Comparison of ENCODE assay signal across 16 cellular contexts in the genomic region with DNA sequence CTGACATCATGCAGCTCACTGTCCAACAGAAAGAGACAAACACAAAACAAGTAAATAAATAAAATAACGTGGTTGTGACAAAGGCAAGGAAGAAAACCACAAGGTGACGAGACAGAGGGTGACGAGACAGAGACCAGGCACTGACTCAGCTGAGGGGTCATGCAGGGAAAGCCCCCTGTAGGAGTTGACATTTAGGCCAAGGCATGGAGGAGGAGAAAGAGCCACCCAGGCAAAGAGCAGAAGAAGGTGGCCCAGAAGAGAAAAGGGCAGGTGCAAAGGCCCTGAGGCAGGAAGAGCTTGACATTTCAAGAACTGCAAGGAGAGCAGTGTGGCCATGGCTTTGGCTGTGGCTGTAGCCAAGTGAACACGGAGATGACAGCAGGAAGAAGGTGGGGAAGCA.
A peak's percentile ranks its signal among the peaks of the same experiment; 100 is the strongest.
DNase-seq lines count a peak whose midpoint lies in the region; ATAC-seq, FAIRE-seq and TF ChIP-seq lines count a peak whose summit lies in the region.
"Had no signal": no experiment of that assay in that cellular context is flagged by ENCODE, and none has a peak within 500 bp of the region (broad histone marks: within the 10 kb centered on the region; RNA-seq: fewer than 3 reads in every experiment).

No MANE protein-coding gene starts in this region.

- H3K4me2 ChIP-seq in HepG2 (ENCODE audit: low read depth, low read length), result no peak overlapping the region

- peaks cover 2 to 21% of the 10 kb centered on the region in 2 experiments; a peak in 4 of 5 replicates for H3K27me3 ChIP-seq in HepG2 (ENCODE audit: control insufficient read depth in 1 of 2, insufficient read depth in 2 of 2, low read length in 2 of 2)
- no peaks in the 10 kb centered on the region for H3K27me3 ChIP-seq in right lobe of liver
- no peaks in the 10 kb centered on the region for H3K27me3 ChIP-seq in thymus (ENCODE audit: control insufficient read depth, insufficient read depth)

- no TSS peak for BruUV-seq in HepG2 (replicated peaks; lab: Mats Ljungman, UMichigan)

- no peak overlapping the region for H3K27ac ChIP-seq in HepG2 (ENCODE audit: extremely low read length, insufficient read depth, low read length)
- H3K27ac ChIP-seq in right lobe of liver, result no peak overlapping the region
- H3K27ac ChIP-seq in thymus (ENCODE audit: low read depth), result peak overlapping the region; percentile 71
- H3K27ac ChIP-seq: epithelial cell of prostate, lower lobe of right lung had no signal

- DNase-seq in HepG2 (ENCODE audit: low spot score), result no peak
- DNase-seq in right lobe of liver, result no peak
- peak; percentile 76 for DNase-seq in activated CD8-positive, alpha-beta memory T cell treated with anti-CD3 and anti-CD28 coated beads for 24 hours
- DNase-seq in effector CD4-positive, alpha-beta T cell, result peak; percentile 17
- DNase-seq in cerebellum (ENCODE audit: low spot score), result no peak
- DNase-seq in GM10248 (ENCODE audit: extremely low spot score), result no peak
- DNase-seq in occipital lobe (lab: John Stamatoyannopoulos, UW), result no peak
- DNase-seq: lower lobe of right lung, NCI-H1105, nucleus accumbens, trophoblast cell had no signal

- no peaks in the 10 kb centered on the region for H3K79me2 ChIP-seq in HepG2 (ENCODE audit: insufficient read depth, low read length)

- FAIRE-seq in HepG2 (lab: Jason Lieb, UNC), result no peak
- FAIRE-seq: bronchial epithelial cell, G401.6 had no signal

- H3K36me3 ChIP-seq in HepG2 (replicated peaks in 1 of 2; ENCODE audit: control insufficient read depth in 1 of 2, insufficient read depth in 2 of 2, low read length in 2 of 2) (no peaks in the 10 kb centered on the region), right lobe of liver (no peaks in the 10 kb centered on the region), thymus (ENCODE audit: control insufficient read depth, insufficient read depth) (no peaks in the 10 kb centered on the region)
- H3K36me3 ChIP-seq: lower lobe of right lung had no signal

- TF ChIP-seq POLR2A in HepG2 (IDR thresholded peaks at IDR 0.05; ENCODE audit: insufficient read depth in 1 of 2, low read depth in 2 of 2, low read length in 2 of 2), result no peak
- TF ChIP-seq POLR2A in right lobe of liver (IDR thresholded peaks at IDR 0.05), result no peak

- no peak for TF ChIP-seq EP300 in HepG2 (IDR thresholded peaks at IDR 0.05; ENCODE audit: low read depth in 2 of 2, low read length in 2 of 2)
- no peak for TF ChIP-seq EP300 in HepG2 (CRISPR knock-in tag; IDR thresholded peaks at IDR 0.05; ENCODE audit: borderline replicate concordance)

- no peaks in the 10 kb centered on the region for H3K9me3 ChIP-seq in HepG2 (ENCODE audit: low read length)
- H3K9me3 ChIP-seq in right lobe of liver, result no peaks in the 10 kb centered on the region
- H3K9me3 ChIP-seq in thymus (ENCODE audit: control insufficient read depth), result no peaks in the 10 kb centered on the region
- H3K9me3 ChIP-seq: lower lobe of right lung had no signal

- H4K20me1 ChIP-seq in HepG2 (ENCODE audit: insufficient read depth, low read length), result no peaks in the 10 kb centered on the region

- 9% methylated on average over 4 of the region's 4 CpGs for WGBS in HepG2 (ENCODE audit: low lambda C conversion rate)
- 60% methylated on average over 4 of the region's 4 CpGs for WGBS in right lobe of liver (ENCODE audit: insufficient coverage, low coverage, low lambda C conversion rate, missing lambda C conversion rate)
- 43% methylated on average over 4 of the region's 4 CpGs for WGBS in thymus

- H3K4me3 ChIP-seq in HepG2 (replicated peaks in 1 of 3; ENCODE audit: insufficient read depth in 1 of 3, low read depth in 2 of 3, low read length in 3 of 3) (no peak overlapping the region), right lobe of liver (no peak overlapping the region), thymus (ENCODE audit: low read length) (no peak overlapping the region)
- H3K4me3 ChIP-seq: lower lobe of right lung had no signal

- TF ChIP-seq CTCF in HepG2 (CRISPR knock-in tag; IDR thresholded peaks at IDR 0.05), result no peak
- no peak for TF ChIP-seq CTCF in right lobe of liver (IDR thresholded peaks at IDR 0.05)
- no peak for TF ChIP-seq CTCF in GM10248 (IDR thresholded peaks at IDR 0.05; ENCODE audit: control extremely low read depth, extremely low read depth, low read depth, missing control alignments)

- no peak overlapping the region for H3K9ac ChIP-seq in HepG2 (ENCODE audit: insufficient read depth, low read depth, low read length)

- no peak for ATAC-seq in HepG2
- ATAC-seq in right lobe of liver, result no peak
- ATAC-seq: lower lobe of right lung, Right ventricle myocardium inferior had no signal

- POLR2A ChIA-PET in HepG2 (lab: Yijun Ruan, JAX) (no interaction called here), GM10248 (lab: Yijun Ruan, JAX) (no interaction called here)

- in situ Hi-C loops in HepG2 (cut with HindIII; ENCODE audit: extremely low pct_ligation_motif_present, low pct_unique_long_range_greater_than_20kb), result no loop called here

- H3K4me1 ChIP-seq in HepG2 (ENCODE audit: insufficient read depth, low read length), result peaks cover 21% of the 10 kb centered on the region
- no peaks in the 10 kb centered on the region for H3K4me1 ChIP-seq in right lobe of liver
- H3K4me1 ChIP-seq in thymus (ENCODE audit: control insufficient read depth, insufficient read depth, low read length), result peaks cover 32% of the 10 kb centered on the region

- TF ChIP-seq RAD21 in HepG2 (CRISPR knock-in tag; IDR thresholded peaks at IDR 0.05), result no peak

- intact Hi-C loops in HepG2 (cut with micrococcal nuclease; ENCODE audit: unreplicated experiment), result no loop called here
- intact Hi-C loops in right lobe of liver (cut with DNase I), result no loop called here

- no peak overlapping the region for H2AFZ ChIP-seq in HepG2 (ENCODE audit: low read length)

- CTCF ChIA-PET in HepG2 (lab: Yijun Ruan, JAX; ENCODE audit: low intra/inter-chr PET ratio, low total read pairs) (no interaction called here), GM10248 (lab: Yijun Ruan, JAX) (interaction anchor here (0.8 to 24.4 kb wide), 4 partner anchors 10 to 74 kb away, joined by 3 to 858 read pairs (median 10); partner anchors contain the start of gene ID3)

TF ChIP-seq in HepG2, 621 proteins besides CTCF, POLR2A, EP300 and RAD21:
- TF ChIP-seq ZMYM3 (CRISPR knock-in tag; IDR thresholded peaks at IDR 0.05) (0 out of 2 replicates have a peak, but pooled peaks have one; percentile 29), ZNF337 (CRISPR knock-in tag; IDR thresholded peaks at IDR 0.05; ENCODE audit: borderline replicate concordance, low read depth) (no peak)

Comparison
In these comparisons a context has a peak if more than half of its experiments do, and no peak if none do; other contexts are left out.
1. DNase-seq: peak in activated CD8-positive, alpha-beta memory T cell treated with anti-CD3 and anti-CD28 coated beads for 24 hours (single experiment) and effector CD4-positive, alpha-beta T cell (single experiment); none in HepG2 (single experiment), right lobe of liver (0 of 3), cerebellum (single experiment), GM10248 (single experiment) and occipital lobe (single experiment).